25 cellular contexts compared by ENCODE assay signal in genomic region chr4:181701219-181701618, GRCh38.
"Had no signal": no experiment of that assay in that cellular context is flagged by ENCODE, and none has a peak within 500 bp of the region (broad histone marks: within the 10 kb centered on the region; RNA-seq: fewer than 3 reads in every experiment).

No MANE protein-coding gene starts in this region.

- H3K27ac Mint-ChIP-seq: activated CD8-positive, alpha-beta T cell treated with anti-CD3 and anti-CD28 coated beads, Interleukin-2, amount 10 ng/mL, durations not matched to agents 7 days and 5 days; activated naive CD4-positive, alpha-beta T cell treated with anti-CD3 and anti-CD28 coated beads, Interleukin-2, amount 50 U/mL, for 24 hours; T-helper 1 cell treated with Interleukin-12 subunit alpha and Interleukin-12 subunit beta and Interleukin-4 antibody, amounts not matched to agents 30 μg/mL and 1 μg/mL, for 36 hours; WTC11 had no signal

- H3K4me1 Mint-ChIP-seq: activated naive CD4-positive, alpha-beta T cell treated with anti-CD3 and anti-CD28 coated beads, Interleukin-2, amount 50 U/mL, for 24 hours; WTC11 had no signal

- H3K36me3 ChIP-seq: breast epithelium, colonic mucosa, MG63, Peyer's patch had no signal

- H3K9me3 ChIP-seq: breast epithelium, colonic mucosa, MG63, Peyer's patch had no signal

- H3K36me3 Mint-ChIP-seq: activated naive CD4-positive, alpha-beta T cell treated with anti-CD3 and anti-CD28 coated beads, Interleukin-2, amount 50 U/mL, for 24 hours; WTC11 had no signal

- H3K9me3 Mint-ChIP-seq: activated naive CD4-positive, alpha-beta T cell treated with anti-CD3 and anti-CD28 coated beads, Interleukin-2, amount 50 U/mL, for 24 hours; WTC11 had no signal

- H3K27me3 ChIP-seq: breast epithelium, colonic mucosa, MG63, Peyer's patch had no signal

- H3K4me3 Mint-ChIP-seq: activated CD8-positive, alpha-beta T cell treated with anti-CD3 and anti-CD28 coated beads, Interleukin-2, amount 10 ng/mL, durations not matched to agents 7 days and 5 days; activated naive CD4-positive, alpha-beta T cell treated with anti-CD3 and anti-CD28 coated beads, Interleukin-2, amount 50 U/mL, for 24 hours; T-helper 1 cell treated with Interleukin-12 subunit alpha and Interleukin-12 subunit beta and Interleukin-4 antibody, amounts not matched to agents 30 μg/mL and 1 μg/mL, for 36 hours; WTC11 had no signal

- H3K4me3 ChIP-seq: breast epithelium, colonic mucosa, MG63, Peyer's patch had no signal

- H3K4me1 ChIP-seq: breast epithelium, colonic mucosa, Peyer's patch had no signal

- H3K27ac ChIP-seq: breast epithelium, colonic mucosa, KMS-11, Peyer's patch, RWPE1 had no signal

- DNase-seq: activated CD4-positive, alpha-beta T cell treated with anti-CD3 and anti-CD28 coated beads for 48 hours; activated CD4-positive, alpha-beta T cell treated with anti-CD3 and anti-CD28 coated beads, Interleukin-2, amount 50 U/mL, for 4 hours; activated CD4-positive, CD25-positive, alpha-beta regulatory T cell treated with anti-CD3 and anti-CD28 coated beads, Interleukin-2, amount 50 U/mL, for 72 hours; activated CD8-positive, alpha-beta memory T cell treated with anti-CD3 and anti-CD28 coated beads, Interleukin-2, amount 50 U/mL, for 48 hours; activated CD8-positive, alpha-beta T cell treated with anti-CD3 and anti-CD28 coated beads, Interleukin-2, amount 10 ng/mL, durations not matched to agents 7 days and 5 days; activated naive CD4-positive, alpha-beta T cell; activated T-cell treated with anti-CD3 and anti-CD28 coated beads, Interleukin-2, amount 50 U/mL, for 1 hour; aorta; caudate nucleus; colonic mucosa; MG63; NCI-H1092 treated with DMSO at 0.1 percent for 48 hours; NCI-H1694 treated with DMSO at 0.1 percent for 48 hours; NCI-H2107; NCI-H2171 treated with DMSO at 0.1 percent for 48 hours; NCI-H226; NCI-H82; Peyer's patch; Right ventricle myocardium superior had no signal

- H3K27me3 Mint-ChIP-seq: activated naive CD4-positive, alpha-beta T cell treated with anti-CD3 and anti-CD28 coated beads, Interleukin-2, amount 50 U/mL, for 24 hours had no signal
